ENCODE assay signal across 8 cellular contexts in genomic region chr10:104268691-104269645, GRCh38. TPM values are rescaled to one million over a fixed set of nuclear protein-coding genes. Genes with fewer than 3 reads are reported as not detected.
A peak's percentile ranks its signal among the peaks of the same experiment; 100 is the strongest.
DNase-seq lines count a peak whose midpoint lies in the region; TF ChIP-seq lines count a peak whose summit lies in the region.

Gene GSTO2 (plus strand): TSS chr10:104269184. CDS start chr10:104274916, 5,732 bp downstream.

- no peak for TF ChIP-seq EP300 in stomach (IDR thresholded peaks at IDR 0.05)

- H3K4me3 Mint-ChIP-seq in neural progenitor cell: peak within 1 kb of the TSS; percentile 88

- H3K36me3 ChIP-seq in DOHH2 (ENCODE audit: control insufficient read depth, low read length) (peaks cover 47% of the 10 kb centered on the region), neural progenitor cell (no peaks in the 10 kb centered on the region), stomach (peaks cover 22 to 44% (median 42%) of the 10 kb centered on the region in 4 donors)

- peak within 1 kb of the TSS; percentile 68 for H3K4me2 ChIP-seq in DOHH2 (ENCODE audit: low read length)
- H3K4me2 ChIP-seq in neural progenitor cell: peak within 1 kb of the TSS; percentile 100

- H3K36me3 Mint-ChIP-seq in neural progenitor cell: peaks cover 7% of the 10 kb centered on the region

- H3K27me3 ChIP-seq in DOHH2 (ENCODE audit: control insufficient read depth, low read length) (no peaks in the 10 kb centered on the region), neural progenitor cell (no peaks in the 10 kb centered on the region), stomach (no peaks in the 10 kb centered on the region)

- H3K4me3 ChIP-seq in DOHH2 (ENCODE audit: low read length) (peak within 1 kb of the TSS; percentile 81), foreskin fibroblast (ENCODE audit: low read depth in 1 of 2, low read length in 2 of 2) (peak within 1 kb of the TSS; percentile 38 to 68), neural progenitor cell (peak within 1 kb of the TSS; percentile 94), stomach (peak within 1 kb of the TSS; percentile 76 to 90 (median 86))

- intact Hi-C loops in stomach (cut with DNase I; ENCODE audit: low total_unique reads): no loop called here

- H3K4me1 ChIP-seq in DOHH2 (ENCODE audit: control insufficient read depth, low read length) (peaks cover 17% of the 10 kb centered on the region), neural progenitor cell (peaks cover 8% of the 10 kb centered on the region), stomach (peaks cover 13 to 46% (median 21%) of the 10 kb centered on the region in 4 donors)

- peak; percentile 90 for TF ChIP-seq POLR2A in Raji (IDR thresholded peaks at IDR 0.05; ENCODE audit: insufficient read depth, low read depth, low read length)
- peak in 1 of 4 donors; percentile 19 for TF ChIP-seq POLR2A in stomach (IDR thresholded peaks at IDR 0.05)

- H3K79me2 ChIP-seq in DOHH2 (ENCODE audit: control insufficient read depth, low read length) (peaks cover 46% of the 10 kb centered on the region), neural progenitor cell (ENCODE audit: low read depth) (peaks cover 46% of the 10 kb centered on the region)

- no peak for TF ChIP-seq CTCF in DOHH2 (IDR thresholded peaks at IDR 0.05; ENCODE audit: low read depth, low read length, poor library complexity, severe bottlenecking)
- TF ChIP-seq CTCF in foreskin fibroblast (IDR thresholded peaks at IDR 0.05; ENCODE audit: low read depth, low read length): no peak
- TF ChIP-seq CTCF in neural progenitor cell (IDR thresholded peaks at IDR 0.05): no peak
- TF ChIP-seq CTCF in stomach (IDR thresholded peaks at IDR 0.05): no peak

- H3K9me3 Mint-ChIP-seq in neural progenitor cell: no peaks in the 10 kb centered on the region

- peaks cover 11% of the 10 kb centered on the region for H3F3A ChIP-seq in DOHH2 (ENCODE audit: control insufficient read depth, insufficient read depth)
- H3F3A ChIP-seq in neural progenitor cell (ENCODE audit: low read depth): no peaks in the 10 kb centered on the region

- H3K9me3 ChIP-seq in DOHH2 (ENCODE audit: control insufficient read depth, insufficient read depth, low read length) (no peaks in the 10 kb centered on the region), neural progenitor cell (ENCODE audit: low read depth) (no peaks in the 10 kb centered on the region), stomach (no peaks in the 10 kb centered on the region)

- H3K27ac ChIP-seq in DOHH2 (ENCODE audit: low read depth, low read length): peak within 1 kb of the TSS; percentile 34; the same call in 1 of the 2 replicates
- H3K27ac ChIP-seq in neural progenitor cell: no peak within 1 kb of the TSS
- peak within 1 kb of the TSS; percentile 92 to 96 (median 94) for H3K27ac ChIP-seq in stomach

- H3K27ac Mint-ChIP-seq in neural progenitor cell: peak within 1 kb of the TSS; percentile 82

- H3K4me1 Mint-ChIP-seq in neural progenitor cell: peaks cover 17% of the 10 kb centered on the region

- H4K20me1 ChIP-seq in DOHH2 (ENCODE audit: control insufficient read depth, insufficient read depth, low read depth, low read length) (no peaks in the 10 kb centered on the region), neural progenitor cell (ENCODE audit: low read depth) (no peaks in the 10 kb centered on the region)

- DNase-seq in GOT3 (lab: John Stamatoyannopoulos, UW): peak; percentile 93
- peak; percentile 99 for DNase-seq in M059J (ENCODE audit: low read depth)
- DNase-seq in activated gamma-delta T cell treated with anti-CD3 and anti-CD28 coated beads, Interleukin-2, amount 50 U/mL, for 16 hours (ENCODE audit: low read depth): peak; percentile 97
- peak; percentile 79 to 93 for DNase-seq in foreskin fibroblast
- DNase-seq in neural progenitor cell (ENCODE audit: low spot score): peak; percentile 99
- DNase-seq in stomach: peak; percentile 99

- H3K27me3 Mint-ChIP-seq in neural progenitor cell (ENCODE audit: insufficient read depth, low read depth): no peaks in the 10 kb centered on the region

- 1 to 2% (median 1%) methylated on average over 37 to 60 of the region's 60 CpGs for WGBS in stomach, 5 donors

- H3K9me2 ChIP-seq in DOHH2 (replicated peaks; ENCODE audit: control insufficient read depth, low read length): no peaks in the 10 kb centered on the region

- peak within 1 kb of the TSS; percentile 91 for H3K9ac ChIP-seq in neural progenitor cell

- peak within 1 kb of the TSS; percentile 74 for H2AFZ ChIP-seq in neural progenitor cell (replicated peaks)

RNA-seq across cellular contexts. Expression of gene GSTO2, which starts in this region (rescaled TPM):
- total RNA-seq in M059J (2014; rRNA removed; shearing (Covaris generic)): 0.17 and 0.20 TPM in 2 replicates
- total RNA-seq in neural progenitor cell (ENCODE audit: low replicate concordance) (4.9 and 7.6 TPM in 2 replicates), stomach (10 to 100 TPM in 1 of 5 donors, 1 to 10 TPM in 2, under 1 TPM in 2; under 0.01 to 13.4 (median 5.7) TPM)
- 10 to 100 TPM; 22.1 to 26.6 (median 23.7) TPM for polyA plus RNA-seq in stomach

Comparison
In these comparisons a context has a peak if more than half of its experiments do, and no peak if none do; other contexts are left out.
1. Peak in DNase-seq in M059J; RNA of the gene not detected or under 1 TPM.